Comparison of ENCODE assay signal across 8 cellular contexts in the genomic region with DNA sequence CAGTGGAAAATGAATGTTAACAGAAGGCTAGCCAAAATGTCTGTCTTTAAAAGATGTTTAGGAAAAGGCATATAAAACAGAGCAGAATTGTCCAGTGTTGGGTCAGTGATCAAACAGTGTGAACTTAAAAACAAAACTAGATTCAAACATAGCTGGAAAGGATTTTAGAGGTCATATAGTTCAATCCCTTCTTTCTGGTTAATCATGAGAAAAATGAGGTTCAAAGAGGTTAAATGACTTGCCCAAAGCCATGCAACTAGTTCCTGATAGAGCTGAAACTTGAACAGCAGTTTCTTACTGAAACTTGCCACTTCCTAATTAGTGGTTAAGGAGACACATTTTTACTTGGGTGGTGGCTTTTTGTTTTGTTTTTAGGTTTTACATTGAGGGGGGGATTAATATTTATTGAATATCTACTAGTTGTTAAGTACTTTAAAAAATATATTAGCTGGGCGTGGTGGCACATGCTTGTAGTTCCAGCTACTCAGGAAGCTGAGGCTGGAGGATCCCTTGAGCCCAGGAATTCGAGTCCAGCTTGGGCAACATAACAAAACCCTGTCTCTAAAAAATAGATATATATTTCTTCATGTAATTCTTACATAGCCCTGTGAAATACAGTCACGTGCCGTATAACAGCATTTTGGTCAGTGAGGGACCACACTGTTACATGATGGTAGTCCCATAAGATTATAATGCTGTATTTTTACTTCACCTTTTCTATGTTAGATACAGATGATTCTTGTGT. TPM values are rescaled to one million over a fixed set of nuclear protein-coding genes. Genes with fewer than 3 reads are reported as not detected.
A peak's percentile ranks its signal among the peaks of the same experiment; 100 is the strongest.
DNase-seq lines count a peak whose midpoint lies in the region; ATAC-seq and TF ChIP-seq lines count a peak whose summit lies in the region.

No MANE protein-coding gene starts in this region.

- no peaks in the 10 kb centered on the region for H3K27me3 ChIP-seq in adipocyte (replicated peaks; ENCODE audit: control insufficient read depth, insufficient read depth, low read length)

- H3K27me3 Mint-ChIP-seq in Calu3 (ENCODE audit: unreplicated experiment) (no peaks in the 10 kb centered on the region), naive B cell (no peaks in the 10 kb centered on the region)

- TF ChIP-seq CTCF in Calu3 (IDR thresholded peaks at IDR 0.05; ENCODE audit: unreplicated experiment): no peak

- H3K36me3 Mint-ChIP-seq in Calu3 (ENCODE audit: insufficient read depth, unreplicated experiment) (peaks cover 12% of the 10 kb centered on the region), naive B cell (peaks cover 9 to 13% of the 10 kb centered on the region in 2 donors)

- DNase-seq in Calu3: no peak
- peak; percentile 37 for DNase-seq in adipocyte (ENCODE audit: low read depth)
- DNase-seq in naive B cell: no peak
- no peak for DNase-seq in NCI-H2196 treated with DMSO at 0.1 percent for 48 hours (lab: John Stamatoyannopoulos, UW; ENCODE audit: unreplicated experiment)
- no peak for DNase-seq in NCI-H146 (lab: John Stamatoyannopoulos, UW)
- DNase-seq in NCI-H1105 (lab: John Stamatoyannopoulos, UW): no peak
- DNase-seq in central memory CD4-positive, alpha-beta T cell: no peak

- H3K4me3 Mint-ChIP-seq in Calu3 (ENCODE audit: low read depth, unreplicated experiment) (peak overlapping the region; percentile 52), naive B cell (peak overlapping the region in 6 of 8 donors; percentile 44 to 80 (median 60))

- H3K36me3 ChIP-seq in adipocyte (ENCODE audit: control insufficient read depth, insufficient read depth, low read length, severe bottlenecking): peaks cover 17% of the 10 kb centered on the region

- peak overlapping the region; percentile 82 for H3K27ac Mint-ChIP-seq in Calu3 (ENCODE audit: unreplicated experiment)
- H3K27ac Mint-ChIP-seq in naive B cell: peak overlapping the region in 2 of 6 donors; percentile 9 to 65

- ATAC-seq in HG02678 (IDR thresholded peaks at IDR 0.05; ENCODE audit: unreplicated experiment) (peak; percentile 35), naive B cell (ENCODE audit: low read depth in 2 of 2) (peak; percentile 57)

- peak overlapping the region; percentile 84 for H3K9ac ChIP-seq in adipocyte (ENCODE audit: low read length)

- peaks cover 66% of the 10 kb centered on the region for H3K4me1 Mint-ChIP-seq in Calu3 (ENCODE audit: low read depth, unreplicated experiment)
- H3K4me1 Mint-ChIP-seq in naive B cell: peaks cover 36 to 68% (median 62%) of the 10 kb centered on the region in 3 donors

- H3K9me3 Mint-ChIP-seq in Calu3 (ENCODE audit: low read depth, unreplicated experiment) (no peaks in the 10 kb centered on the region), naive B cell (no peaks in the 10 kb centered on the region)

- no peaks in the 10 kb centered on the region for H3K9me3 ChIP-seq in adipocyte (ENCODE audit: control insufficient read depth, low read length)

- intact Hi-C loops in Calu3 (cut with micrococcal nuclease; ENCODE audit: unreplicated experiment): no loop called here

- no TSS peak for BruUV-seq in Calu3 (replicated peaks; lab: Mats Ljungman, UMichigan)

- H3K4me1 ChIP-seq in adipocyte (ENCODE audit: control insufficient read depth, insufficient read depth, low read length): peaks cover 51% of the 10 kb centered on the region

- peak overlapping the region; percentile 75 for H3K4me3 ChIP-seq in adipocyte (ENCODE audit: low read length)

- CTCF ChIA-PET in Calu3 (lab: Charles Lee): interaction anchor here (0.7 to 2.0 kb wide), 2 partner anchors 10 to 76 kb away, joined by 3 to 12 read pairs; no protein-coding TSS in a partner anchor

RNA-seq across cellular contexts. Expression of gene ACVR1B, which starts 20.4 kb away (rescaled TPM):
- total RNA-seq in Calu3 (2022): 16.3 and 17.3 TPM in 2 replicates
- polyA plus RNA-seq in naive B cell (ENCODE audit: low read depth in 6 of 6): 1 to 10 TPM in 1 of 6 donors, under 1 TPM in 4, not detected in 1; 0.43 to 1.1 (median 0.51) TPM

RNA-seq across cellular contexts. Expression of gene TAMALIN, which starts 34.9 kb away (rescaled TPM):
- 0.34 TPM in 1 of 2 replicates, not detected in the other for total RNA-seq in Calu3 (2022)
- polyA plus RNA-seq in naive B cell (ENCODE audit: low read depth in 6 of 6): 10 to 100 TPM in 5 of 6 donors, 1 to 10 TPM in 1; 2.9 to 28.7 (median 16.9) TPM
